8 cellular contexts compared by ENCODE assay signal in the genomic region with DNA sequence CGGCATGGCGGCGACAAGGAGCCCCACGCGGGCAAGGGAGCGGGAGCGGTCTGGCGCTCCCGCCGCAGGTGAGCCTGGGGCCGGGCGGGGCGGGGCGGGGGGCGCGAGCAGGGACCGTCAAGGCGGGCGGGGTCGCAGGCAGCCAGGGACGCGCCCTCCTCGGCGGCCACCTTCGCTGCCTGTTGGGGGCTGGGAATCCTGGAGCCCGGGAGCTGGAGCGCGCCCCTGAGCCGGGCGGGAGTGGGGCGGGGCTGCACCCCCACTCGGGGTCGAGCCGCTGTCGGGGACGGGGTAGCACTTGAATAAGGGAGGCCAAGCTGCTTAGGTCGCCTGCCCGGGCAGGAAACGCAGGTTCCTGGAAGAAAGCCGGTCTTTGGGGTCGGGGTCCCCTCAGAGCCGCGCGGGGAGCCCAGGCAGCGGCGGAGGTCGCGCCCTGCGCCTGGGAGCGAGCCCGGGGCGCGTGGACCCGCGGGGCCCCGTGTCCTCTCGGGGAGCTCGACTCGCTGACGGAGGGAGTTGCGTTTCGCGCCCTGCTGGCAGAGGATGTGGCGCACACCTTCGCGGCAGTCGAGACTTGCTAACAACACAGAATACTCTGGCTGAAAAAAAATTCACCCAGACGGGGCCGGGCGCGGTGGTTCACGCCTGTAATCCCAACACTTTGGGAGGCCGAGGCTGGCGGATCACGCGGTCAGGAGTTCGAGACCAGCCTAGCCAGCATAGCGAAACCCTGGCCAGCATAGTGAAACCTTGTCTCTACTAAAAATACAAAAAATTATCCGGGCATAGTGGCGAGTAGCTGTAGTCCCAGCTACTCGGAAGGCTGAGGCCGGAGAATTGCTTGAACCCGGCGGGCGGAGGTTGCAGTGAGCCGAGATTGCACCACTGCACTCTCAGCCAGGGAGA. TPM values are rescaled to one million over a fixed set of nuclear protein-coding genes. Genes with fewer than 3 reads are reported as not detected.
DNase-seq lines count a peak whose midpoint lies in the region; ATAC-seq and TF ChIP-seq lines count a peak whose summit lies in the region.

No MANE protein-coding gene starts in this region.

- no peaks in the 10 kb centered on the region for H3K27me3 ChIP-seq in CD4-positive, alpha-beta memory T cell (ENCODE audit: insufficient read depth, low read length)
- H3K27me3 ChIP-seq in aorta (ENCODE audit: control insufficient read depth in 1 of 2, insufficient read depth in 2 of 2, low read length in 1 of 2), result no peaks in the 10 kb centered on the region

- 2 to 3% methylated on average over 74 to 86 of the region's 86 CpGs for WGBS in aorta, 2 donors

- DNase-seq in CD4-positive, alpha-beta memory T cell, result peak; percentile 81 to 87 (median 86)
- DNase-seq in RPMI8226 (peak; percentile 87), Right ventricle myocardium superior (peak; percentile 70), retinal pigment epithelial cell (ENCODE audit: low read depth) (no peak), aorta (peak; percentile 80 to 83)
- peak; percentile 72 for DNase-seq in activated T-helper 9 cell treated with anti-CD3 and anti-CD28 coated beads, Interleukin-2, amount 50 U/mL, for 16 hours (ENCODE audit: low read depth)

- peak overlapping the region; percentile 67 for H3K27ac ChIP-seq in CD4-positive, alpha-beta memory T cell (ENCODE audit: low read depth, low read length)
- no peak overlapping the region for H3K27ac ChIP-seq in aorta (ENCODE audit: low read depth in 1 of 2, low read length in 2 of 2)

- no peaks in the 10 kb centered on the region for H3K36me3 ChIP-seq in CD4-positive, alpha-beta memory T cell (ENCODE audit: insufficient read depth, low read length)
- no peaks in the 10 kb centered on the region for H3K36me3 ChIP-seq in aorta (ENCODE audit: control insufficient read depth in 1 of 2, insufficient read depth in 2 of 2, low read length in 1 of 2)

- POLR2A ChIA-PET in CD4-positive, alpha-beta memory T cell (lab: Charles Lee; ENCODE audit: partially characterized antibody), result interaction anchor here (0.6 to 5.7 kb wide), 18 partner anchors 11 to 411 kb away, joined by 3 to 108 read pairs (median 4); a partner anchor contains a TSS

- peak overlapping the region; percentile 83 to 91 (median 90) for H3K4me3 Mint-ChIP-seq in CD4-positive, alpha-beta memory T cell

- CTCF ChIA-PET in CD4-positive, alpha-beta memory T cell (lab: Charles Lee; ENCODE audit: partially characterized antibody), result interaction anchor here (0.7 to 3.6 kb wide), 13 partner anchors 11 to 215 kb away, joined by 3 to 36 read pairs (median 3); no protein-coding TSS in a partner anchor

- H3K27ac Mint-ChIP-seq in CD4-positive, alpha-beta memory T cell, result peak overlapping the region; percentile 84 to 96 (median 91)

- intact Hi-C loops in CD4-positive, alpha-beta memory T cell (cut with micrococcal nuclease), result loop anchor here (1.0 to 5.0 kb wide), 9 partner anchors 13 to 291 kb away; a partner anchor contains a TSS
- intact Hi-C loops in Right ventricle myocardium superior (cut with DNase I), result no loop called here
- intact Hi-C loops in aorta (cut with DNase I), result no loop called here

- peak overlapping the region; percentile 34 to 67 for H3K4me3 ChIP-seq in CD4-positive, alpha-beta memory T cell (ENCODE audit: low read length in 2 of 2)
- peak overlapping the region; percentile 44 for H3K4me3 ChIP-seq in retinal pigment epithelial cell (ENCODE audit: low read length)
- peak overlapping the region; percentile 39 to 76 for H3K4me3 ChIP-seq in aorta (ENCODE audit: low read length in 2 of 2)

- TF ChIP-seq CTCF in retinal pigment epithelial cell (conservative IDR thresholded peaks at IDR 0.05; ENCODE audit: low read depth, low read length), result no peak

- ATAC-seq in GM19397 (IDR thresholded peaks at IDR 0.05; ENCODE audit: unreplicated experiment) (peak; percentile 60), HG03520 (IDR thresholded peaks at IDR 0.05; ENCODE audit: unreplicated experiment) (peak; percentile 76), Right ventricle myocardium superior (ENCODE audit: poor library complexity) (peak; percentile 65), aorta (ENCODE audit: low FRiP score) (peak; percentile 54)

- no peaks in the 10 kb centered on the region for H3K9me3 ChIP-seq in CD4-positive, alpha-beta memory T cell (ENCODE audit: control insufficient read depth in 1 of 2, low read length in 2 of 2)
- no peaks in the 10 kb centered on the region for H3K9me3 ChIP-seq in aorta (ENCODE audit: control insufficient read depth, low read length)

- H3K4me1 ChIP-seq in CD4-positive, alpha-beta memory T cell (ENCODE audit: insufficient read depth, low read length), result peaks cover 29% of the 10 kb centered on the region
- no peaks in the 10 kb centered on the region for H3K4me1 ChIP-seq in aorta (ENCODE audit: control insufficient read depth in 1 of 2, insufficient read depth in 2 of 2, low read length in 2 of 2)

- peaks cover 19 to 50% (median 36%) of the 10 kb centered on the region in 4 donors for H3K4me1 Mint-ChIP-seq in CD4-positive, alpha-beta memory T cell

- H3K36me3 Mint-ChIP-seq in CD4-positive, alpha-beta memory T cell, result peaks cover 4 to 5% of the 10 kb centered on the region in 2 donors

- H3K9me3 Mint-ChIP-seq in CD4-positive, alpha-beta memory T cell, result peaks cover 0 to 2% (median 0%) of the 10 kb centered on the region in 8 donors

- no peaks in the 10 kb centered on the region for H3K27me3 Mint-ChIP-seq in CD4-positive, alpha-beta memory T cell

RNA-seq across cellular contexts. Expression of a gene that starts 0.6 kb away (rescaled TPM):
- total RNA-seq in CD4-positive, alpha-beta memory T cell, result 10 to 100 TPM; 24.7 to 26.3 TPM
- 10 to 100 TPM; 17.8 to 39.6 TPM for polyA plus RNA-seq in CD4-positive, alpha-beta memory T cell
- total RNA-seq in Right ventricle myocardium superior, result 4.9 TPM
- 10 to 100 TPM in 1 of 2 donors, 1 to 10 TPM in 1; 7.6 to 17.6 TPM for total RNA-seq in aorta
- polyA plus RNA-seq in aorta, result 1 to 10 TPM in 1 of 2 donors, under 1 TPM in 1; 0.69 to 3.5 TPM
